8 cellular contexts compared by ENCODE assay signal in the genomic region with DNA sequence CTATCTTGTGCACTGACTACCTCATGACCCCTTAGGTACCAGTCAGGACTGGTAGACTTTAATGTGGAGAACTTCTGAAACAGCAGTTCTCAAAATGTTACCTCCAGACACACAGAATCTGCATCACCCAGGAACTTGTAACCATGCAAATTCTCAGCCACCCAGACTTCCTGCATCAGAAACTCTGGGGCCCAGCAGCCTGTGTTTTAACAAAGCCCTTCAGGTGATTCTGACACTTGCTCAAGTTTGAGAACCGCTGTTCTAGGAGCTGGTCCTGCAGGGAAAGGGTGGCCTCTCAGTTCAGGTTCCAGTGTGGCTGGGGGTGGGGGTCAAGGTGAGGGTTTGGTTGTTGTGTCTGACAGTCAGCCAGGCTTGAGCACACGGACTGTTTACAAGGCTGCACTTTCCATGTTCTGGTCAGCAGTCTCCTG. TPM values are rescaled to one million over a fixed set of nuclear protein-coding genes. Genes with fewer than 3 reads are reported as not detected.
A peak's percentile ranks its signal among the peaks of the same experiment; 100 is the strongest.
DNase-seq lines count a peak whose midpoint lies in the region; ATAC-seq and TF ChIP-seq lines count a peak whose summit lies in the region.

No MANE protein-coding gene starts in this region.

- peaks cover 36% of the 10 kb centered on the region for H3K36me3 ChIP-seq in muscle layer of colon (ENCODE audit: insufficient read depth, low read length)

- peak overlapping the region; percentile 97 for H3K27ac Mint-ChIP-seq in activated CD8-positive, alpha-beta T cell treated with anti-CD3 and anti-CD28 coated beads for 36 hours

- no peaks in the 10 kb centered on the region for H3K27me3 Mint-ChIP-seq in activated CD8-positive, alpha-beta T cell treated with anti-CD3 and anti-CD28 coated beads for 36 hours

- TF ChIP-seq CTCF in activated CD8-positive, alpha-beta T cell treated with anti-CD3 and anti-CD28 coated beads for 36 hours (IDR thresholded peaks at IDR 0.05) = no peak

- intact Hi-C loops in activated CD8-positive, alpha-beta T cell treated with anti-CD3 and anti-CD28 coated beads for 36 hours (cut with micrococcal nuclease) = no loop called here

- H3K4me1 Mint-ChIP-seq in activated CD8-positive, alpha-beta T cell treated with anti-CD3 and anti-CD28 coated beads for 36 hours (ENCODE audit: low read depth) = peaks cover 39% of the 10 kb centered on the region

- H3K27ac ChIP-seq in muscle layer of colon (ENCODE audit: low read depth, low read length) (no peak overlapping the region), caudate nucleus (ENCODE audit: low read depth, low read length) (no peak overlapping the region)

- H3K9ac ChIP-seq in muscle layer of colon (ENCODE audit: low read length) = peak overlapping the region; percentile 83

- DNase-seq in activated effector memory CD4-positive, alpha-beta T cell treated with anti-CD3 and anti-CD28 coated beads, Interleukin-2, amount 50 U/mL, for 16 hours = peak; percentile 76
- no peak for DNase-seq in activated effector memory CD4-positive, alpha-beta T cell treated with Interleukin-2 at 50 U/mL for 16 hours
- peak; percentile 63 for DNase-seq in activated CD8-positive, alpha-beta T cell treated with anti-CD3 and anti-CD28 coated beads for 36 hours
- DNase-seq in caudate nucleus (lab: John Stamatoyannopoulos, UW) = no peak
- DNase-seq in NCI-H82 (lab: John Stamatoyannopoulos, UW) = no peak
- DNase-seq in hepatic stellate cell (ENCODE audit: low spot score) = no peak

- peak; percentile 40 for ATAC-seq in HG03039 (IDR thresholded peaks at IDR 0.05; ENCODE audit: unreplicated experiment)
- ATAC-seq in activated CD8-positive, alpha-beta T cell treated with anti-CD3 and anti-CD28 coated beads for 36 hours = peak; percentile 71

- H3K9me3 Mint-ChIP-seq in activated CD8-positive, alpha-beta T cell treated with anti-CD3 and anti-CD28 coated beads for 36 hours = peaks cover 2% of the 10 kb centered on the region

- H3K4me3 Mint-ChIP-seq in activated CD8-positive, alpha-beta T cell treated with anti-CD3 and anti-CD28 coated beads for 36 hours = peak overlapping the region; percentile 98

- H3K9me3 ChIP-seq in muscle layer of colon (ENCODE audit: low read length) = no peaks in the 10 kb centered on the region

- CTCF ChIA-PET in activated CD8-positive, alpha-beta T cell treated with anti-CD3 and anti-CD28 coated beads for 36 hours (lab: Charles Lee) = interaction anchor here (2.9 kb wide), 1 partner anchor 31 kb away, joined by 10 read pairs; a partner anchor contains a TSS

- no peaks in the 10 kb centered on the region for H3K27me3 ChIP-seq in muscle layer of colon (ENCODE audit: control insufficient read depth in 1 of 2, insufficient read depth in 2 of 2, low read length in 2 of 2)

- peaks cover 52% of the 10 kb centered on the region for H3K36me3 Mint-ChIP-seq in activated CD8-positive, alpha-beta T cell treated with anti-CD3 and anti-CD28 coated beads for 36 hours (ENCODE audit: low read depth)

- POLR2A ChIA-PET in activated CD8-positive, alpha-beta T cell treated with anti-CD3 and anti-CD28 coated beads for 36 hours (lab: Charles Lee) = interaction anchor here (0.6 to 6.5 kb wide), 9 partner anchors 15 to 341 kb away, joined by 3 to 87 read pairs (median 5); no protein-coding TSS in a partner anchor

- peak overlapping the region in 1 of 2 donors; percentile 98 for H3K4me3 ChIP-seq in muscle layer of colon (ENCODE audit: low read depth in 1 of 2, low read length in 2 of 2)

- peaks cover 25% of the 10 kb centered on the region for H3K4me1 ChIP-seq in muscle layer of colon (ENCODE audit: insufficient read depth, low read length)

RNA-seq across cellular contexts. Expression of a gene that starts 28.4 kb away (rescaled TPM):
- 10 to 100 TPM; 22.2 to 22.6 TPM for total RNA-seq in activated CD8-positive, alpha-beta T cell treated with anti-CD3 and anti-CD28 coated beads for 36 hours

RNA-seq across cellular contexts. Expression of a gene that starts 30.0 kb away (rescaled TPM):
- total RNA-seq in activated CD8-positive, alpha-beta T cell treated with anti-CD3 and anti-CD28 coated beads for 36 hours = 100 to 1,000 TPM; 161 to 171 TPM

Comparison
In these comparisons a context has a peak if more than half of its experiments do, and no peak if none do; other contexts are left out.
1. DNase-seq: peak in activated effector memory CD4-positive, alpha-beta T cell treated with anti-CD3 and anti-CD28 coated beads, Interleukin-2, amount 50 U/mL, for 16 hours (single experiment) and activated CD8-positive, alpha-beta T cell treated with anti-CD3 and anti-CD28 coated beads for 36 hours (single experiment); none in activated effector memory CD4-positive, alpha-beta T cell treated with Interleukin-2 at 50 U/mL for 16 hours (single experiment), caudate nucleus (0 of 61), NCI-H82 (single experiment) and hepatic stellate cell (single experiment).